ENCODE assay signal across 12 cellular contexts in the genomic region with DNA sequence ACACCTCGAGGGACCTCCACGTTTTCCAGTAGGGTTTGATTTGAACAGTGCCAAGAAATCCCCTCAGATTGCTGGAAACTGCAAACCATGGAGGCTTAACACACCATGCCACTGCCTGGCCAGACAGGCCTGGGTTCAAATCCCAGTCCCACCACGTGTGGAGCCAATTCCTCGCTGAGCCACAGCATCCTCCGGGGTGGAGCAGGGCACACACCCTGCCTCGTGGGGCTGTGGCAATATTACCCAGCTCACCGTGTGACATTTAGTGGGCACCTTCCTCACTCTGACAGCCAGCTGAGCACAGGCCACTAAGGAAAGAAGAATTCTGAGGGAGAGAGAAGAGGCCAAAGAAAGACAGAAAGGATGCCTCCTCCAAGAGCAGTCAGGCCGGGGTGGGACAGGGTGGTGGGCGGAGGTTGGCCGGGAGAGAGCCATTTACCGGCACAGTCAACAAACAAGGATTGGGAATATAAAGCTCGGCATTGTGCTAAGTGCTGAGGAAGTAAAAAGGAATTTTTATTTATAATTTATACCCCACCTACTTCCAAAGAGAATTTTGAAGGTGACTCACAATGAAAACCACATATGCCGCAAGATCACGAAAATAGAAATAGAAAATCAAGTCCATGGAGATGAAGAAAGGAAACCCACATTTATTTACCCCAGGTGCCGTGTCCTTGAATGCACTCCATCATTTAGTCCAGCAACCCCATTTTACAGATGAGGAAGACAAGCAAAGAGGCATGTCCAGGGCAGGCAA.
DNase-seq lines count a peak whose midpoint lies in the region; ATAC-seq, FAIRE-seq and TF ChIP-seq lines count a peak whose summit lies in the region.
"Had no signal": no experiment of that assay in that cellular context is flagged by ENCODE, and none has a peak within 500 bp of the region (broad histone marks: within the 10 kb centered on the region; RNA-seq: fewer than 3 reads in every experiment).

No MANE protein-coding gene starts in this region.

- H3K79me2 ChIP-seq in neural progenitor cell (ENCODE audit: low read depth), result no peaks in the 10 kb centered on the region

- H3K36me3 Mint-ChIP-seq in neural progenitor cell, result no peaks in the 10 kb centered on the region

- POLR2A ChIA-PET in BJ (lab: Charles Lee), result interaction anchor here (0.5 to 1.6 kb wide), 8 partner anchors 27 to 83 kb away, joined by 3 to 6 read pairs (median 4); no protein-coding TSS in a partner anchor

- peaks cover 5% of the 10 kb centered on the region for H3K4me1 Mint-ChIP-seq in neural progenitor cell

- no peaks in the 10 kb centered on the region for H3K9me3 Mint-ChIP-seq in neural progenitor cell

- H4K20me1 ChIP-seq in neural progenitor cell (ENCODE audit: low read depth), result no peaks in the 10 kb centered on the region

- TF ChIP-seq CTCF in BJ (IDR thresholded peaks at IDR 0.05; ENCODE audit: insufficient read depth, low read depth, low read length) (no peak), neural progenitor cell (IDR thresholded peaks at IDR 0.05) (no peak)

- CTCF ChIA-PET in BJ (lab: Yijun Ruan, JAX), result interaction anchor here (1.0 to 2.6 kb wide), 5 partner anchors 27 to 148 kb away, joined by 3 to 9 read pairs (median 6); no protein-coding TSS in a partner anchor

- peak; percentile 95 for DNase-seq in BJ (ENCODE audit: low read depth)
- peak; percentile 94 for DNase-seq in MG63
- no peak for DNase-seq in neural progenitor cell (ENCODE audit: low spot score)
- DNase-seq in SK-N-DZ (ENCODE audit: low spot score), result no peak
- DNase-seq in frontal cortex (ENCODE audit: low spot score in 2 of 2), result no peak
- DNase-seq: H7, mesendoderm, NCI-H446 had no signal

- H3K36me3 ChIP-seq in BJ (ENCODE audit: control insufficient read depth, insufficient read depth, low read length) (no peaks in the 10 kb centered on the region), MG63 (no peaks in the 10 kb centered on the region; the same call in 1 of the 2 replicates), neural progenitor cell (no peaks in the 10 kb centered on the region)
- H3K36me3 ChIP-seq: tibial nerve had no signal

- H3K27ac Mint-ChIP-seq in neural progenitor cell, result peak overlapping the region; percentile 53

- peaks cover 8% of the 10 kb centered on the region for H3K27me3 Mint-ChIP-seq in neural progenitor cell (ENCODE audit: insufficient read depth, low read depth)

- H3K4me3 ChIP-seq in BJ (ENCODE audit: low read depth, low read length) (no peak overlapping the region), MG63 (no peak overlapping the region), neural progenitor cell (no peak overlapping the region)
- H3K4me3 ChIP-seq: tibial nerve had no signal

- FAIRE-seq in frontal cortex (lab: Jason Lieb, UNC), result no peak

- no peaks in the 10 kb centered on the region for H3K4me1 ChIP-seq in neural progenitor cell

- no peak overlapping the region for H3K4me3 Mint-ChIP-seq in neural progenitor cell

- no peaks in the 10 kb centered on the region for H3K9me3 ChIP-seq in MG63
- H3K9me3 ChIP-seq in neural progenitor cell (ENCODE audit: low read depth), result no peaks in the 10 kb centered on the region
- H3K9me3 ChIP-seq: tibial nerve had no signal

- H3K27me3 ChIP-seq in BJ (ENCODE audit: control insufficient read depth, insufficient read depth, low read length) (no peaks in the 10 kb centered on the region), MG63 (no peaks in the 10 kb centered on the region), neural progenitor cell (no peaks in the 10 kb centered on the region)
- H3K27me3 ChIP-seq: tibial nerve had no signal

- no peak overlapping the region for H3K9ac ChIP-seq in neural progenitor cell

- no peak overlapping the region for H2AFZ ChIP-seq in neural progenitor cell (replicated peaks)

- peak; percentile 45 for ATAC-seq in esophagus mucosa
- ATAC-seq in HG03571 (IDR thresholded peaks at IDR 0.05; ENCODE audit: unreplicated experiment), result no peak
- no peak for ATAC-seq in HG02870 (IDR thresholded peaks at IDR 0.05; ENCODE audit: unreplicated experiment)

- H3K27ac ChIP-seq in neural progenitor cell, result no peak overlapping the region

- H3K4me2 ChIP-seq in neural progenitor cell, result no peak overlapping the region

- no peaks in the 10 kb centered on the region for H3F3A ChIP-seq in neural progenitor cell (ENCODE audit: low read depth)

Comparison
In these comparisons a context has a peak if more than half of its experiments do, and no peak if none do; other contexts are left out.
1. DNase-seq: peak in BJ (single experiment) and MG63 (single experiment); none in neural progenitor cell (single experiment), SK-N-DZ (single experiment) and frontal cortex (0 of 2).